25 cellular contexts compared by ENCODE assay signal in the genomic region with DNA sequence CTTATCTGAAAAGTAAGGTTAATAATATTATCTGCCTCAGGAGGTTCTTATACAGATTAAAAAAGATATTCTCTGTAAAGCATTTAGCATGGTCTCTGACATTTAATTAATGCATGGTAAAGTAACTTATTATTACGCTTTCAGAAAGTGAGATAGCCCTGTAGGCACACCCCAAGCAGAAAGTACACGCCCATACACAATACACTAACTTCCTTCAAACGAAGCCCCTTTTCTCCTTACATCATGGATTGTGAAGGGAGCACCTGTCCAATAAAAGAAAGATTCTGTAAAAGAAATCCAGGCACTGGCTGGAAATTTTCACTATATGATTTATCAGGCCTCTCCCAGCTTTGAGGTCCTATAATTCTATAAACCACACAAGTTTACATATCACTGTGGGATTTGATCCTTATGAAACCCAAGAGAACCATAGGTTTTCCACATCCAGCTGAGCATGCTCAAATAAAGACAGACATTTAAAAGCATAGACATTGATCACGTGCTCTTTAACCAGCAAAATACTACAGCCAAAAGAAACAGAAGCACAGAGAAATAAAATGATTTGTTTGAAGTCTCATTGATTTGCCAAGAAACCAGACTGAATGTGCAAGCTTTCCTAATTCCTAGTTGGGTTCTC. TPM values are rescaled to one million over a fixed set of nuclear protein-coding genes. Genes with fewer than 3 reads are reported as not detected.
DNase-seq lines count a peak whose midpoint lies in the region; ATAC-seq, FAIRE-seq and TF ChIP-seq lines count a peak whose summit lies in the region.
"Had no signal": no experiment of that assay in that cellular context is flagged by ENCODE, and none has a peak within 500 bp of the region (broad histone marks: within the 10 kb centered on the region; RNA-seq: fewer than 3 reads in every experiment).

No MANE protein-coding gene starts in this region.

- TF ChIP-seq EP300 in GM12878 (IDR thresholded peaks at IDR 0.05; ENCODE audit: borderline replicate concordance in 1 of 2, control insufficient read depth in 1 of 2, low read depth in 2 of 2, low read length in 2 of 2) = no peak

- peaks cover 2% of the 10 kb centered on the region for H3K36me3 Mint-ChIP-seq in activated CD4-positive, alpha-beta memory T cell treated with anti-CD3 and anti-CD28 coated beads for 36 hours
- H3K36me3 Mint-ChIP-seq in activated CD4-positive, alpha-beta memory T cell treated with anti-CD3 and anti-CD28 coated beads, Interleukin-2, amount 10 ng/mL, durations not matched to agents 7 days and 5 days (ENCODE audit: low read depth) = no peaks in the 10 kb centered on the region
- no peaks in the 10 kb centered on the region for H3K36me3 Mint-ChIP-seq in progenitor cell of endocrine pancreas (ENCODE audit: insufficient read depth)
- H3K36me3 Mint-ChIP-seq: naive B cell had no signal

- H2AFZ ChIP-seq in Karpas-422 (ENCODE audit: low read length) = no peak overlapping the region
- no peak overlapping the region for H2AFZ ChIP-seq in GM12878 (ENCODE audit: control insufficient read depth, low read depth, low read length)

- TF ChIP-seq CTCF in GM12878 (IDR thresholded peaks at IDR 0.05 in 2 of 3, conservative IDR thresholded peaks at IDR 0.05 in 1 of 3; ENCODE audit: control insufficient read depth in 2 of 3, extremely low read depth in 1 of 3, insufficient read depth in 1 of 3, low read depth in 3 of 3, low read length in 3 of 3) (no peak), progenitor cell of endocrine pancreas (IDR thresholded peaks at IDR 0.05; ENCODE audit: unreplicated experiment) (no peak)

- no peak for TF ChIP-seq RAD21 in GM12878 (IDR thresholded peaks at IDR 0.05; ENCODE audit: insufficient read depth, low read depth, low read length)

- RAD21 ChIA-PET in GM12878 (lab: Charles Lee; ENCODE audit: unreplicated experiment) = interaction anchor here (0.7 to 13.1 kb wide), 9 partner anchors 9 to 407 kb away, joined by 3 to 187 read pairs (median 4); a partner anchor contains a TSS

- H3K9me3 Mint-ChIP-seq in activated CD4-positive, alpha-beta memory T cell treated with anti-CD3 and anti-CD28 coated beads for 36 hours = no peaks in the 10 kb centered on the region
- H3K9me3 Mint-ChIP-seq in activated CD4-positive, alpha-beta memory T cell treated with anti-CD3 and anti-CD28 coated beads, Interleukin-2, amount 10 ng/mL, durations not matched to agents 7 days and 5 days = no peaks in the 10 kb centered on the region
- no peaks in the 10 kb centered on the region for H3K9me3 Mint-ChIP-seq in progenitor cell of endocrine pancreas (ENCODE audit: low read depth)
- H3K9me3 Mint-ChIP-seq: activated B cell treated with CpG ODN at 0.5 μM for 24 hours; CD8-positive, alpha-beta memory T cell; naive B cell had no signal

- H3K27me3 ChIP-seq in Karpas-422 (ENCODE audit: low read length) = no peaks in the 10 kb centered on the region
- no peaks in the 10 kb centered on the region for H3K27me3 ChIP-seq in GM12878 (replicated peaks in 1 of 2; ENCODE audit: control insufficient read depth in 2 of 2, insufficient read depth in 2 of 2, low read length in 1 of 2)
- H3K27me3 ChIP-seq: left lung, stomach, tibial artery had no signal

- H3K27ac ChIP-seq in Karpas-422 (ENCODE audit: low read length) = peak overlapping the region; percentile 98
- peak overlapping the region; percentile 59 for H3K27ac ChIP-seq in GM12878 (ENCODE audit: control insufficient read depth, insufficient read depth)
- H3K27ac ChIP-seq: KMS-11, left lung, skin epidermis, stomach, tibial artery had no signal

- BruUV-seq in GM12878 (replicated peaks; lab: Mats Ljungman, UMichigan) = no TSS peak

- H3K27ac Mint-ChIP-seq in activated CD4-positive, alpha-beta memory T cell treated with anti-CD3 and anti-CD28 coated beads for 36 hours = no peak overlapping the region
- H3K27ac Mint-ChIP-seq in activated CD4-positive, alpha-beta memory T cell treated with anti-CD3 and anti-CD28 coated beads, Interleukin-2, amount 10 ng/mL, durations not matched to agents 7 days and 5 days = no peak overlapping the region
- peak overlapping the region; percentile 27 for H3K27ac Mint-ChIP-seq in progenitor cell of endocrine pancreas
- H3K27ac Mint-ChIP-seq: activated B cell treated with CpG ODN at 0.5 μM for 24 hours had no signal

- no peaks in the 10 kb centered on the region for H3K9me2 ChIP-seq in Karpas-422 (replicated peaks; ENCODE audit: insufficient read depth, low read length)

- in situ Hi-C loops in GM12878 (cut with MboI) = no loop called here

- H3K36me3 ChIP-seq in Karpas-422 (ENCODE audit: insufficient read depth, low read length) (0 out of 2 replicates have a peak, but pooled peaks cover under 1% of the 10 kb centered on the region), GM12878 (ENCODE audit: control insufficient read depth in 2 of 2, insufficient read depth in 2 of 2, low read length in 1 of 2) (peaks cover 0 to 2% of the 10 kb centered on the region in 2 experiments; a peak in 1 of 4 replicates)
- H3K36me3 ChIP-seq: HAP-1, left lung, stomach, tibial artery had no signal

- peak overlapping the region; percentile 49 for H3K4me3 ChIP-seq in Karpas-422 (ENCODE audit: low read length)
- H3K4me3 ChIP-seq in GM12878 = no peak overlapping the region
- H3K4me3 ChIP-seq: HAP-1, left lung, skin epidermis, stomach, tibial artery had no signal

- H3K4me2 ChIP-seq in Karpas-422 (ENCODE audit: low read depth, low read length, poor library complexity, severe bottlenecking) (peak overlapping the region; percentile 84), GM12878 (ENCODE audit: control insufficient read depth, insufficient read depth) (peak overlapping the region; percentile 81)
- H3K4me2 ChIP-seq: KMS-11 had no signal

- intact Hi-C loops in activated CD4-positive, alpha-beta memory T cell treated with anti-CD3 and anti-CD28 coated beads for 36 hours (cut with micrococcal nuclease) = no loop called here
- intact Hi-C loops in GM12878 (cut with micrococcal nuclease; ENCODE audit: unreplicated experiment) = loop anchor here (2.0 kb wide), 1 partner anchor 15 kb away; no protein-coding TSS in a partner anchor

- no peak for FAIRE-seq in GM12878 (lab: Jason Lieb, UNC)

- CTCF ChIA-PET in activated CD4-positive, alpha-beta memory T cell treated with anti-CD3 and anti-CD28 coated beads for 36 hours (lab: Charles Lee) = no interaction called here
- CTCF ChIA-PET in activated CD4-positive, alpha-beta memory T cell treated with anti-CD3 and anti-CD28 coated beads, Interleukin-2, amount 10 ng/mL, durations not matched to agents 7 days and 5 days (lab: Charles Lee) = interaction anchor here (0.7 kb wide), 1 partner anchor 14 kb away, joined by 3 read pairs; a partner anchor contains a TSS
- CTCF ChIA-PET in GM12878 (lab: Yijun Ruan, JAX) = interaction anchor here (1.2 to 1.7 kb wide), 5 partner anchors 17 to 485 kb away, joined by 3 to 5 read pairs (median 3); no protein-coding TSS in a partner anchor

- H3K4me3 Mint-ChIP-seq in activated CD4-positive, alpha-beta memory T cell treated with anti-CD3 and anti-CD28 coated beads for 36 hours = peak overlapping the region; percentile 9
- H3K4me3 Mint-ChIP-seq in activated CD4-positive, alpha-beta memory T cell treated with anti-CD3 and anti-CD28 coated beads, Interleukin-2, amount 10 ng/mL, durations not matched to agents 7 days and 5 days = no peak overlapping the region
- no peak overlapping the region for H3K4me3 Mint-ChIP-seq in progenitor cell of endocrine pancreas (ENCODE audit: low read depth)
- H3K4me3 Mint-ChIP-seq: naive B cell had no signal

- peaks cover 98% of the 10 kb centered on the region for H3K79me2 ChIP-seq in Karpas-422 (ENCODE audit: low read length)
- peaks cover 29% of the 10 kb centered on the region for H3K79me2 ChIP-seq in GM12878 (ENCODE audit: control insufficient read depth, insufficient read depth, low read length)

- DNase-seq in activated CD4-positive, alpha-beta memory T cell treated with anti-CD3 and anti-CD28 coated beads for 36 hours = no peak
- no peak for DNase-seq in activated CD4-positive, alpha-beta memory T cell treated with anti-CD3 and anti-CD28 coated beads, Interleukin-2, amount 10 ng/mL, durations not matched to agents 7 days and 5 days
- DNase-seq in Karpas-422 (peak; percentile 47), GM12878 (ENCODE audit: low read depth, low spot score) (no peak), progenitor cell of endocrine pancreas (ENCODE audit: low spot score, unreplicated experiment) (no peak), cerebellar cortex (ENCODE audit: low spot score) (no peak), NCI-H82 (lab: John Stamatoyannopoulos, UW) (no peak)
- no peak for DNase-seq in effector CD8-positive, alpha-beta T cell (lab: John Stamatoyannopoulos, UW)
- DNase-seq: activated B cell treated with CpG ODN at 0.5 μM for 24 hours; activated effector memory CD4-positive, alpha-beta T cell treated with anti-CD3 and anti-CD28 coated beads, Interleukin-2, amount 50 U/mL, for 16 hours; CD8-positive, alpha-beta memory T cell; central memory CD4-positive, alpha-beta T cell; left lung; naive B cell; NCI-H146; NCI-H2107; NCI-H774; occipital lobe; stimulated activated CD4-positive, alpha-beta T cell treated with anti-CD3 and anti-CD28 coated beads, Interleukin-1b, Interleukin-23, amount 100 ng/mL, for 48 hours; stimulated activated CD8-positive, alpha-beta memory T cell treated with anti-CD3 and anti-CD28 coated beads, Interleukin-4, amount 100 ng/mL, for 48 hours; stomach; tibial artery had no signal

- peak overlapping the region; percentile 51 for H3K9ac ChIP-seq in Karpas-422 (ENCODE audit: low read length)
- no peak overlapping the region for H3K9ac ChIP-seq in GM12878 (ENCODE audit: control insufficient read depth, insufficient read depth, low read length)
- H3K9ac ChIP-seq: KMS-11 had no signal

- H4K20me1 ChIP-seq in Karpas-422 (ENCODE audit: insufficient read depth, low read depth, low read length) = no peaks in the 10 kb centered on the region
- no peaks in the 10 kb centered on the region for H4K20me1 ChIP-seq in GM12878 (ENCODE audit: control insufficient read depth, insufficient read depth)

- POLR2A ChIA-PET in activated CD4-positive, alpha-beta memory T cell treated with anti-CD3 and anti-CD28 coated beads for 36 hours (lab: Charles Lee) = interaction anchor here (0.6 to 1.2 kb wide), 5 partner anchors 9 to 399 kb away, joined by 3 to 4 read pairs (median 3); no protein-coding TSS in a partner anchor
- POLR2A ChIA-PET in activated CD4-positive, alpha-beta memory T cell treated with anti-CD3 and anti-CD28 coated beads, Interleukin-2, amount 10 ng/mL, durations not matched to agents 7 days and 5 days (lab: Charles Lee) = interaction anchor here (1.2 to 1.7 kb wide), 2 partner anchors 13 to 17 kb away, joined by 3 to 4 read pairs; no protein-coding TSS in a partner anchor
- POLR2A ChIA-PET in GM12878 (lab: Charles Lee) = interaction anchor here (0.6 to 10.7 kb wide), 8 partner anchors 9 to 1867 kb away, joined by 3 to 138 read pairs (median 4); no protein-coding TSS in a partner anchor

- SMC1A ChIA-PET in GM12878 (lab: Charles Lee; ENCODE audit: uncharacterized antibody, unreplicated experiment) = interaction anchor here (0.9 to 15.1 kb wide), 6 partner anchors 8 to 409 kb away, joined by 3 to 260 read pairs (median 3); no protein-coding TSS in a partner anchor

- H3K9me3 ChIP-seq in Karpas-422 (ENCODE audit: low read length) (no peaks in the 10 kb centered on the region), GM12878 (replicated peaks; ENCODE audit: control insufficient read depth, insufficient read depth, low read length) (no peaks in the 10 kb centered on the region; the same call in 2 of the 3 replicates)
- H3K9me3 ChIP-seq: HAP-1, left lung, stomach, tibial artery had no signal

- WGBS in GM12878 (ENCODE audit: insufficient coverage, insufficient replicate concordance, low lambda C conversion rate, missing lambda C conversion rate) = 53% methylated on average over 4 of the region's 4 CpGs

- ATAC-seq in GM12878 = 0 out of 3 replicates have a peak, but pooled peaks have one; percentile 11

- no peak for TF ChIP-seq POLR2A in GM12878 (IDR thresholded peaks at IDR 0.05; ENCODE audit: low read depth, low read length)

- H3K4me1 ChIP-seq in Karpas-422 (ENCODE audit: low read length) = peaks cover 98% of the 10 kb centered on the region
- H3K4me1 ChIP-seq in GM12878 (ENCODE audit: control insufficient read depth, insufficient read depth, low read length) = peaks cover 43% of the 10 kb centered on the region
- H3K4me1 ChIP-seq: HAP-1, tibial artery had no signal

- no peaks in the 10 kb centered on the region for H3K27me3 Mint-ChIP-seq in activated CD4-positive, alpha-beta memory T cell treated with anti-CD3 and anti-CD28 coated beads for 36 hours
- H3K27me3 Mint-ChIP-seq in activated CD4-positive, alpha-beta memory T cell treated with anti-CD3 and anti-CD28 coated beads, Interleukin-2, amount 10 ng/mL, durations not matched to agents 7 days and 5 days = no peaks in the 10 kb centered on the region
- H3K27me3 Mint-ChIP-seq in progenitor cell of endocrine pancreas = no peaks in the 10 kb centered on the region
- H3K27me3 Mint-ChIP-seq: activated B cell treated with CpG ODN at 0.5 μM for 24 hours; CD8-positive, alpha-beta memory T cell had no signal

- peaks cover 54% of the 10 kb centered on the region for H3K4me1 Mint-ChIP-seq in activated CD4-positive, alpha-beta memory T cell treated with anti-CD3 and anti-CD28 coated beads for 36 hours (ENCODE audit: low read depth)
- peaks cover 33% of the 10 kb centered on the region for H3K4me1 Mint-ChIP-seq in activated CD4-positive, alpha-beta memory T cell treated with anti-CD3 and anti-CD28 coated beads, Interleukin-2, amount 10 ng/mL, durations not matched to agents 7 days and 5 days
- H3K4me1 Mint-ChIP-seq in progenitor cell of endocrine pancreas (ENCODE audit: low read depth) = peaks cover 23% of the 10 kb centered on the region

RNA-seq across cellular contexts. Expression of a gene that starts 14.1 kb away (rescaled TPM):
- total RNA-seq in activated CD4-positive, alpha-beta memory T cell treated with anti-CD3 and anti-CD28 coated beads for 36 hours = 10 to 100 TPM; 48.6 to 53.9 TPM
- total RNA-seq in activated CD4-positive, alpha-beta memory T cell treated with anti-CD3 and anti-CD28 coated beads, Interleukin-2, amount 10 ng/mL, durations not matched to agents 7 days and 5 days = 10 to 100 TPM; 79.3 to 81.6 TPM
- total RNA-seq in Karpas-422 (2014; rRNA removed; shearing (Covaris generic); ENCODE audit: low replicate concordance) = 189 and 364 TPM in 2 replicates
- 658 and 663 TPM in 2 replicates for total RNA-seq in GM12878 (2013; cell fraction: nucleolus; rRNA removed)
- total RNA-seq in GM12878 (2014; rRNA removed) (79.9 and 108 TPM in 2 replicates), GM12878 (2014; rRNA removed; fragmentation: Illumina TruSeq; extraction: Trizol) (104 and 114 TPM in 2 replicates), GM12878 (2021) (124 and 134 TPM in 2 replicates), progenitor cell of endocrine pancreas (6.1 and 6.7 TPM in 2 replicates)
- polyA plus RNA-seq in GM12878 (2011; ENCODE audit: low read depth) = 38.5 TPM
- polyA plus RNA-seq in GM12878 (2011; rRNA removed) (141 and 181 TPM in 2 replicates), GM12878 (2014; fragmentation: Illumina TruSeq; extraction: Trizol) (83.7 and 104 TPM in 2 replicates), GM12878 (2014; fragmentation: Nextera tagmentation; extraction: Ambion mirVana) (100 to 1,000 TPM in 1 of 2 experiments, 10 to 100 TPM in 1; 89.0 to 119 TPM), GM12878 (2014; rRNA removed) (37.2 and 49.7 TPM in 2 replicates), GM12878 (2016; fragmentation: Nextera tagmentation; extraction: Ambion mirVana) (100 to 1,000 TPM; 114 to 123 TPM)
- 63.4 and 85.5 TPM in 2 replicates for polyA plus RNA-seq in GM12878 (2011; cell fraction: cytosol; rRNA removed)
- polyA plus RNA-seq in GM12878 (2011; cell fraction: nucleus; rRNA removed) = 55.0 and 75.3 TPM in 2 replicates
- polyA plus RNA-seq in GM12878 (2012) = 41.4 and 59.0 TPM in 2 replicates
- polyA minus RNA-seq in GM12878 (2011; rRNA and poly(A)+ RNA removed) = 252 and 261 TPM in 2 replicates
- polyA minus RNA-seq in GM12878 (2011; cell fraction: cytosol; rRNA and poly(A)+ RNA removed) = 80.9 and 85.6 TPM in 2 replicates
- 189 and 197 TPM in 2 replicates for polyA minus RNA-seq in GM12878 (2011; cell fraction: nucleus; rRNA and poly(A)+ RNA removed)
